Comparison of ENCODE assay signal across 18 cellular contexts in genomic region chr2:72794572-72794971, GRCh38. TPM values are rescaled to one million over a fixed set of nuclear protein-coding genes. Genes with fewer than 3 reads are reported as not detected.
DNase-seq lines count a peak whose midpoint lies in the region; FAIRE-seq and TF ChIP-seq lines count a peak whose summit lies in the region.
"Had no signal": no experiment of that assay in that cellular context is flagged by ENCODE, and none has a peak within 500 bp of the region (broad histone marks: within the 10 kb centered on the region; RNA-seq: fewer than 3 reads in every experiment).

No MANE protein-coding gene starts in this region.

- CTCF ChIA-PET in CD8-positive, alpha-beta memory T cell (lab: Charles Lee), result interaction anchor here (0.9 to 1.0 kb wide), 2 partner anchors 11 to 68 kb away, joined by 3 read pairs; no protein-coding TSS in a partner anchor

- H3K9ac ChIP-seq in adipocyte (ENCODE audit: low read length), result peak overlapping the region; percentile 2

- DNase-seq in AG20443 (ENCODE audit: low spot score) (peak; percentile 6), H54 (ENCODE audit: insufficient read length, low spot score) (no peak), adipocyte (ENCODE audit: low read depth) (no peak), lung microvascular endothelial cell (ENCODE audit: low read depth in 2 of 2) (peak; percentile 17 to 31), NCI-H2029 treated with DMSO at 0.1 percent for 48 hours (lab: John Stamatoyannopoulos, UW) (no peak), ureter (ENCODE audit: low spot score) (no peak)
- no peak for DNase-seq in CD8-positive, alpha-beta memory T cell
- DNase-seq: activated gamma-delta T cell treated with Interleukin-2 at 50 U/mL for 16 hours, endodermal cell, GDM1, glutamatergic neuron, left colon, naive B cell had no signal

- H3K9me3 ChIP-seq in adipocyte (ENCODE audit: control insufficient read depth, low read length), result no peaks in the 10 kb centered on the region
- no peaks in the 10 kb centered on the region for H3K9me3 ChIP-seq in CD8-positive, alpha-beta memory T cell (ENCODE audit: low read length)
- H3K9me3 ChIP-seq: prostate gland, SJCRH30, thyroid gland had no signal

- H3K27me3 Mint-ChIP-seq in CD8-positive, alpha-beta memory T cell, result no peaks in the 10 kb centered on the region
- H3K27me3 Mint-ChIP-seq: CD4-positive, alpha-beta memory T cell; naive B cell had no signal

- no peak overlapping the region for H3K4me3 Mint-ChIP-seq in CD8-positive, alpha-beta memory T cell
- H3K4me3 Mint-ChIP-seq: endodermal cell, naive B cell had no signal

- peaks cover 0 to 4% (median 0%) of the 10 kb centered on the region in 5 donors for H3K9me3 Mint-ChIP-seq in CD8-positive, alpha-beta memory T cell
- H3K9me3 Mint-ChIP-seq: CD4-positive, alpha-beta memory T cell; endodermal cell had no signal

- FAIRE-seq in H54 (lab: Jason Lieb, UNC), result peak; percentile 75
- FAIRE-seq: TTC549 had no signal

- peaks cover 2 to 7% (median 5%) of the 10 kb centered on the region in 3 donors for H3K36me3 Mint-ChIP-seq in CD8-positive, alpha-beta memory T cell

- no peak for TF ChIP-seq POLR2A in H54 (IDR thresholded peaks at IDR 0.05; ENCODE audit: low read depth, low read length)

- peaks cover 12 to 20% (median 19%) of the 10 kb centered on the region in 3 donors for H3K4me1 Mint-ChIP-seq in CD8-positive, alpha-beta memory T cell
- H3K4me1 Mint-ChIP-seq: endodermal cell had no signal

- POLR2A ChIA-PET in CD8-positive, alpha-beta memory T cell (lab: Charles Lee), result no interaction called here

- H3K27me3 ChIP-seq in adipocyte (replicated peaks; ENCODE audit: control insufficient read depth, insufficient read depth, low read length), result no peaks in the 10 kb centered on the region
- no peaks in the 10 kb centered on the region for H3K27me3 ChIP-seq in CD8-positive, alpha-beta memory T cell (ENCODE audit: insufficient read depth, low read length, poor library complexity, severe bottlenecking)
- H3K27me3 ChIP-seq: SJCRH30, thyroid gland had no signal

- peak overlapping the region in 1 of 8 donors; percentile 6 for H3K27ac Mint-ChIP-seq in CD8-positive, alpha-beta memory T cell
- H3K27ac Mint-ChIP-seq: CD4-positive, alpha-beta memory T cell had no signal

- H3K27ac ChIP-seq in CD8-positive, alpha-beta memory T cell (ENCODE audit: low read depth, low read length), result no peak overlapping the region
- H3K27ac ChIP-seq: prostate gland, SJCRH30 had no signal

- H3K4me3 ChIP-seq in adipocyte (ENCODE audit: low read length), result no peak overlapping the region
- H3K4me3 ChIP-seq in CD8-positive, alpha-beta memory T cell (ENCODE audit: low read length), result no peak overlapping the region
- H3K4me3 ChIP-seq: prostate gland, SJCRH30, thyroid gland had no signal

- H3K36me3 ChIP-seq in adipocyte (ENCODE audit: control insufficient read depth, insufficient read depth, low read length, severe bottlenecking), result no peaks in the 10 kb centered on the region
- H3K36me3 ChIP-seq in CD8-positive, alpha-beta memory T cell (ENCODE audit: insufficient read depth, low read length), result no peaks in the 10 kb centered on the region
- H3K36me3 ChIP-seq: prostate gland, SJCRH30, thyroid gland had no signal

- H3K4me1 ChIP-seq in adipocyte (ENCODE audit: control insufficient read depth, insufficient read depth, low read length), result peaks cover 23% of the 10 kb centered on the region
- H3K4me1 ChIP-seq in CD8-positive, alpha-beta memory T cell (ENCODE audit: insufficient read depth, low read length), result no peaks in the 10 kb centered on the region
- H3K4me1 ChIP-seq: prostate gland had no signal

RNA-seq across cellular contexts. Expression of gene EXOC6B, which starts 31.3 kb away (rescaled TPM):
- 13.1 and 16.1 TPM in 2 replicates for total RNA-seq in lung microvascular endothelial cell
- 1 to 10 TPM; 7.1 to 9.4 TPM for total RNA-seq in CD8-positive, alpha-beta memory T cell
- polyA plus RNA-seq in CD8-positive, alpha-beta memory T cell, result 2.1 TPM
- 84.8 TPM for total RNA-seq in ureter

Comparison
In these comparisons a context has a peak if more than half of its experiments do, and no peak if none do; other contexts are left out.
1. DNase-seq: peak in AG20443 (single experiment) and lung microvascular endothelial cell (2 of 2); none in H54 (single experiment), adipocyte (single experiment), NCI-H2029 treated with DMSO at 0.1 percent for 48 hours (single experiment), CD8-positive, alpha-beta memory T cell (0 of 5) and ureter (single experiment).